9 cellular contexts compared by ENCODE assay signal in the genomic region with DNA sequence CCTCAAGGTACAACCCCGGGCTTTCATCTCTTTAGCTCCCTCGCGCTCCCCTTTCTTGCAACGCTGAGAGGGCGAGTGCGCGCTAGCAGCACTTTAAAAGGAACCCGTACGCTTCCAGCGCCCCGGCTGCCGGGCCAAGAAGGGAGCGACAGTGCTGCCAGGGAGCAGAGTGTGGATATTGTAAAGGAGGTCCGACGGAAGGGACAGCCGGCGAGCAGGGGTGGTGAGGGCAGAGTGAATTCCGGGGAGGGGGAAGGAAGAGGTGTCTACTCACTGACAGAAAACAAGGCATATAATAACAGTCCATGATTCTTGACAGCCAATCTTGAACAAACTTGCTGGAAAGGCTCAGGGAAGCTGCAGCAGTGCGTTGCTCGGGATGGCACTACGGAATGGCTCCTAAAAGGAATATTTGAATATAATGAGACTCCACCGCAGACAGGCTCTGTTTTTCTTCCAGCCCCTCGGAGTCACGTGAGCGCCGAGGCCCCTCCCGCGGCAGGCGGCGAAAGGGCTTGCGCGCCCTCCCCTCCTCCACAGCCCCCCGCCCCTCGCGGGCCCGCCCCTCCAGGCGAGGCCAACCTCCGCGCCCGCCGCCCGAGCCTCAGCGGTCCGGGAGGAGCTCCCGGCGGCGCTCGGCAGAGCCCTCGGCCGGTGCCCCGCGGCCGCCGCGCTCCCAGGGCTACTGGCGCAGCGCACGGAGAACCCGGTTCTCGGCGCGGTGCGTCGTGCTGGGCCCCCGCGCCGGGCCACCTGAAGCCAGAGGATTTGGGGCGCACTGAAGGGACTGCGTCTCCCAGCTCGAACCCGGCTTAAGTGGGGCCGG. TPM values are rescaled to one million over a fixed set of nuclear protein-coding genes. Genes with fewer than 3 reads are reported as not detected.
DNase-seq lines count a peak whose midpoint lies in the region; ATAC-seq and TF ChIP-seq lines count a peak whose summit lies in the region.
"Had no signal": no experiment of that assay in that cellular context is flagged by ENCODE, and none has a peak within 500 bp of the region (broad histone marks: within the 10 kb centered on the region; RNA-seq: fewer than 3 reads in every experiment).

No MANE protein-coding gene starts in this region.

- no peak overlapping the region for H3K27ac ChIP-seq in CD4-positive, alpha-beta memory T cell (ENCODE audit: low read depth, low read length)
- H3K27ac ChIP-seq in endodermal cell (ENCODE audit: low read depth, low read length) (no peak overlapping the region), lower lobe of right lung (peak overlapping the region; percentile 84)

- intact Hi-C loops in CD4-positive, alpha-beta memory T cell (cut with micrococcal nuclease) = loop anchor here (5.0 kb wide), 1 partner anchor 489 kb away; a partner anchor contains a TSS
- intact Hi-C loops in lower lobe of right lung (cut with DNase I) = no loop called here

- POLR2A ChIA-PET in CD4-positive, alpha-beta memory T cell (lab: Charles Lee; ENCODE audit: partially characterized antibody) = no interaction called here

- peak overlapping the region in 1 of 2 donors; percentile 37 for H3K4me3 ChIP-seq in CD4-positive, alpha-beta memory T cell (ENCODE audit: low read length in 2 of 2)
- peak overlapping the region; percentile 85 for H3K4me3 ChIP-seq in endodermal cell (ENCODE audit: low read length)
- H3K4me3 ChIP-seq in lower lobe of right lung = peak overlapping the region; percentile 69

- peak in 1 of 5 donors; percentile 14 for DNase-seq in CD4-positive, alpha-beta memory T cell
- DNase-seq in HPDE6-E6E7 (ENCODE audit: extremely low spot score) (peak; percentile 48), SW 1271 (lab: John Stamatoyannopoulos, UW) (peak; percentile 22 to 80), endodermal cell (peak; percentile 93), lower lobe of right lung (peak; percentile 85), NCI-H2029 (lab: John Stamatoyannopoulos, UW) (no peak)

- H3K9me3 Mint-ChIP-seq in CD4-positive, alpha-beta memory T cell = peaks cover 0 to 4% (median 0%) of the 10 kb centered on the region in 8 donors
- no peaks in the 10 kb centered on the region for H3K9me3 Mint-ChIP-seq in endodermal cell
- no peaks in the 10 kb centered on the region for H3K9me3 Mint-ChIP-seq in stimulated activated naive CD8-positive, alpha-beta T cell treated with anti-CD3 and anti-CD28 coated beads, Interleukin-15, Interleukin-2, amounts not matched to agents 100 ng/mL and 50 ng/mL, for 24 hours

- H3K4me1 Mint-ChIP-seq in CD4-positive, alpha-beta memory T cell = peaks cover 8 to 47% (median 23%) of the 10 kb centered on the region in 4 donors
- H3K4me1 Mint-ChIP-seq in endodermal cell = peaks cover 29% of the 10 kb centered on the region
- peaks cover 35% of the 10 kb centered on the region for H3K4me1 Mint-ChIP-seq in stimulated activated naive CD8-positive, alpha-beta T cell treated with anti-CD3 and anti-CD28 coated beads, Interleukin-15, Interleukin-2, amounts not matched to agents 100 ng/mL and 50 ng/mL, for 24 hours (ENCODE audit: low read depth)

- H3K9me3 ChIP-seq in CD4-positive, alpha-beta memory T cell (ENCODE audit: control insufficient read depth in 1 of 2, low read length in 2 of 2) = no peaks in the 10 kb centered on the region
- H3K9me3 ChIP-seq in endodermal cell (ENCODE audit: control insufficient read depth, low read length) (no peaks in the 10 kb centered on the region), lower lobe of right lung (no peaks in the 10 kb centered on the region)

- H3K36me3 Mint-ChIP-seq in CD4-positive, alpha-beta memory T cell = no peaks in the 10 kb centered on the region
- H3K36me3 Mint-ChIP-seq in endodermal cell (ENCODE audit: low read depth) = peaks cover 24% of the 10 kb centered on the region
- H3K36me3 Mint-ChIP-seq in stimulated activated naive CD8-positive, alpha-beta T cell treated with anti-CD3 and anti-CD28 coated beads, Interleukin-15, Interleukin-2, amounts not matched to agents 100 ng/mL and 50 ng/mL, for 24 hours (ENCODE audit: low read depth) = no peaks in the 10 kb centered on the region

- H3K27me3 ChIP-seq in CD4-positive, alpha-beta memory T cell (ENCODE audit: insufficient read depth, low read length) = peaks cover 8% of the 10 kb centered on the region
- peaks cover 32% of the 10 kb centered on the region for H3K27me3 ChIP-seq in endodermal cell (ENCODE audit: control insufficient read depth, insufficient read depth, low read length, poor library complexity, severe bottlenecking)
- peaks cover 33% of the 10 kb centered on the region for H3K27me3 ChIP-seq in lower lobe of right lung (ENCODE audit: low read depth)

- H3K4me1 ChIP-seq in CD4-positive, alpha-beta memory T cell (ENCODE audit: insufficient read depth, low read length) = peaks cover 33% of the 10 kb centered on the region
- H3K4me1 ChIP-seq in endodermal cell (ENCODE audit: control insufficient read depth, insufficient read depth, low read length) (no peaks in the 10 kb centered on the region), lower lobe of right lung (peaks cover 17% of the 10 kb centered on the region)

- ATAC-seq in lower lobe of right lung (peak; percentile 90 to 93), HG02610 (IDR thresholded peaks at IDR 0.05; ENCODE audit: unreplicated experiment) (no peak)

- peak overlapping the region; percentile 57 for H3K9ac ChIP-seq in endodermal cell (ENCODE audit: extremely low read depth, low read length, poor library complexity, severe bottlenecking)

- no peak overlapping the region for H3K27ac Mint-ChIP-seq in CD4-positive, alpha-beta memory T cell
- H3K27ac Mint-ChIP-seq in endodermal cell = peak overlapping the region; percentile 88
- no peak overlapping the region for H3K27ac Mint-ChIP-seq in stimulated activated naive CD8-positive, alpha-beta T cell treated with anti-CD3 and anti-CD28 coated beads, Interleukin-15, Interleukin-2, amounts not matched to agents 100 ng/mL and 50 ng/mL, for 24 hours

- peaks cover 31 to 44% of the 10 kb centered on the region in 2 donors for H3K27me3 Mint-ChIP-seq in CD4-positive, alpha-beta memory T cell
- H3K27me3 Mint-ChIP-seq in endodermal cell (ENCODE audit: insufficient read depth) = peaks cover 79% of the 10 kb centered on the region
- H3K27me3 Mint-ChIP-seq in stimulated activated naive CD8-positive, alpha-beta T cell treated with anti-CD3 and anti-CD28 coated beads, Interleukin-15, Interleukin-2, amounts not matched to agents 100 ng/mL and 50 ng/mL, for 24 hours = peaks cover 84% of the 10 kb centered on the region

- peak overlapping the region; percentile 77 to 90 (median 86) for H3K4me3 Mint-ChIP-seq in CD4-positive, alpha-beta memory T cell
- peak overlapping the region; percentile 85 for H3K4me3 Mint-ChIP-seq in endodermal cell
- H3K4me3 Mint-ChIP-seq in stimulated activated naive CD8-positive, alpha-beta T cell treated with anti-CD3 and anti-CD28 coated beads, Interleukin-15, Interleukin-2, amounts not matched to agents 100 ng/mL and 50 ng/mL, for 24 hours = peak overlapping the region; percentile 66

- CTCF ChIA-PET in CD4-positive, alpha-beta memory T cell (lab: Charles Lee; ENCODE audit: partially characterized antibody) = no interaction called here

- H3K36me3 ChIP-seq in CD4-positive, alpha-beta memory T cell (ENCODE audit: insufficient read depth, low read length) = no peaks in the 10 kb centered on the region
- H3K36me3 ChIP-seq in endodermal cell (ENCODE audit: control insufficient read depth, insufficient read depth, low read length) (peaks cover 26% of the 10 kb centered on the region), lower lobe of right lung (peaks cover 16% of the 10 kb centered on the region)

- TF ChIP-seq CTCF in endodermal cell (conservative IDR thresholded peaks at IDR 0.05) (no peak), lower lobe of right lung (IDR thresholded peaks at IDR 0.05) (no peak)

- 0% methylated on average over 14 to 70 of the region's 72 CpGs for WGBS in endodermal cell (ENCODE audit: insufficient coverage in 1 of 2, insufficient read length in 1 of 2), 2 experiments

RNA-seq across cellular contexts. Expression of a gene that starts 3.4 kb away (rescaled TPM):
- 1 to 10 TPM; 2.2 to 2.8 TPM for total RNA-seq in CD4-positive, alpha-beta memory T cell
- 1 to 10 TPM in 1 of 2 donors, not detected in 1; 1.1 TPM for polyA plus RNA-seq in CD4-positive, alpha-beta memory T cell
- total RNA-seq in endodermal cell = 10 to 100 TPM; 13.0 to 19.9 TPM
- polyA plus RNA-seq in endodermal cell (2013, experiment 1 of 2) = 23.8 TPM
- polyA plus RNA-seq in endodermal cell (2013, experiment 2 of 2) = 21.4 TPM
- total RNA-seq in lower lobe of right lung = 11.5 TPM
- total RNA-seq: T-helper 1 cell treated with Interleukin-12 subunit alpha and Interleukin-12 subunit beta and Interleukin-4 antibody, amounts not matched to agents 30 ng/mL and 1 ng/mL, for 36 hours had no signal
